In the genomic region with DNA sequence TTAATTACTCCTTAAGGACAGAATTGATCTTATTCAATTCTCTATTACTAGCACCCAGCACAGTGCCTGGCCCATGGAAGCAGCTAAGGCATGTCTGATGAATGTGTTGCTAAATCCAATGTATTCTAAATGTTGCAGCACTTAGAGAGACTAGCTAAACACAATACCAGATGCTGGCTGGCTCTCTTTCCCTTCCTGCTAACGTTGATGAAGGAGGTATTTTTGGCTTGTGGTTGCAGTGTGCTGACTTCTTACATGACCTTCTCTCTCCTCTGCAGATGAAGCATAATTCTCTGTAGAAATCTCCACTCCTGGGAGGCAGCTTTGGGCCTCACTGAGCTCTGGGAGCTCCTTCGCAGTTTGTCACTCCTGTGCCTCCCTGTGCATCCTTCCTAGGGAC, we compare ENCODE assay signal across 10 cellular contexts.
DNase-seq lines count a peak whose midpoint lies in the region; ATAC-seq and TF ChIP-seq lines count a peak whose summit lies in the region.
"Had no signal": no experiment of that assay in that cellular context is flagged by ENCODE, and none has a peak within 500 bp of the region (broad histone marks: within the 10 kb centered on the region; RNA-seq: fewer than 3 reads in every experiment).

No MANE protein-coding gene starts in this region.

- H2AFZ ChIP-seq in GM23338: no peak overlapping the region

- H3F3A ChIP-seq in GM23338 (replicated peaks; ENCODE audit: low read depth): no peaks in the 10 kb centered on the region

- TF ChIP-seq EP300 in ovary (IDR thresholded peaks at IDR 0.05): no peak

- H3K9me2 ChIP-seq in GM23338 (ENCODE audit: insufficient read depth): no peaks in the 10 kb centered on the region

- no peak overlapping the region for H3K27ac Mint-ChIP-seq in GM23338

- no peaks in the 10 kb centered on the region for H3K4me1 ChIP-seq in ovary (ENCODE audit: insufficient read depth)
- H3K4me1 ChIP-seq in GM23338 (ENCODE audit: insufficient read depth): no peaks in the 10 kb centered on the region

- DNase-seq in RPMI8226 (peak; percentile 75), ovary (peak in 4 of 5 donors; percentile 24 to 34 (median 29)), GM23338 (ENCODE audit: low spot score) (no peak)
- DNase-seq in stimulated activated naive CD4-positive, alpha-beta T cell (lab: John Stamatoyannopoulos, UW): no peak
- DNase-seq: amniotic stem cell, NCI-H2227 treated with DMSO at 0.1 percent for 48 hours had no signal

- H3K27me3 ChIP-seq in ovary (no peaks in the 10 kb centered on the region), GM23338 (ENCODE audit: insufficient read depth) (no peaks in the 10 kb centered on the region)

- H3K9me3 ChIP-seq in ovary: no peaks in the 10 kb centered on the region

- H3K27me3 Mint-ChIP-seq in GM23338 (ENCODE audit: insufficient read depth, low read depth, poor library complexity): peaks cover 4% of the 10 kb centered on the region

- H3K36me3 Mint-ChIP-seq in GM23338 (ENCODE audit: low read depth): no peaks in the 10 kb centered on the region

- 8 to 22% (median 9%) methylated on average over 2 of the region's 2 CpGs for WGBS in ovary, 3 donors

- no peak overlapping the region for H3K4me3 Mint-ChIP-seq in GM23338

- no peaks in the 10 kb centered on the region for H3K9me3 Mint-ChIP-seq in GM23338

- no peak overlapping the region for H3K27ac ChIP-seq in ovary
- H3K27ac ChIP-seq in GM23338 (ENCODE audit: low read depth): no peak overlapping the region

- no peaks in the 10 kb centered on the region for H3K4me1 Mint-ChIP-seq in GM23338

- TF ChIP-seq CTCF in ovary (IDR thresholded peaks at IDR 0.05) (no peak), GM23338 (conservative IDR thresholded peaks at IDR 0.05; ENCODE audit: low read depth in 2 of 2) (no peak)

- H3K79me2 ChIP-seq in GM23338 (replicated peaks; ENCODE audit: insufficient read depth): no peaks in the 10 kb centered on the region

- ATAC-seq in GM18858 (IDR thresholded peaks at IDR 0.05; ENCODE audit: unreplicated experiment) (peak; percentile 47), HG02885 (IDR thresholded peaks at IDR 0.05; ENCODE audit: poor library complexity, unreplicated experiment) (peak; percentile 73), GM23338 (no peak), GM19397 (IDR thresholded peaks at IDR 0.05; ENCODE audit: unreplicated experiment) (no peak), GM18517 (IDR thresholded peaks at IDR 0.05; ENCODE audit: unreplicated experiment) (no peak)

- intact Hi-C loops in ovary (cut with DNase I): no loop called here

- no peak for TF ChIP-seq POLR2A in ovary (IDR thresholded peaks at IDR 0.05)

- H3K4me3 ChIP-seq in ovary (no peak overlapping the region), GM23338 (no peak overlapping the region)

- H3K36me3 ChIP-seq in ovary (no peaks in the 10 kb centered on the region), GM23338 (ENCODE audit: insufficient read depth) (no peaks in the 10 kb centered on the region)

- H3K4me2 ChIP-seq in GM23338: no peak overlapping the region

- H4K20me1 ChIP-seq in GM23338 (replicated peaks; ENCODE audit: insufficient read depth): no peaks in the 10 kb centered on the region

TF ChIP-seq in GM23338, 12 proteins besides CTCF, POLR2A, EP300 and RAD21:
- TF ChIP-seq JUNB (IDR thresholded peaks at IDR 0.05; ENCODE audit: unreplicated experiment) (no peak), POLR2AphosphoS5 (IDR thresholded peaks at IDR 0.05; ENCODE audit: low read depth) (no peak), EZH2 (IDR thresholded peaks at IDR 0.05; ENCODE audit: low read depth, unreplicated experiment) (no peak), EZH2phosphoT487 (IDR thresholded peaks at IDR 0.05; ENCODE audit: unreplicated experiment) (no peak), ZNF462 (CRISPR knock-in tag; IDR thresholded peaks at IDR 0.05) (no peak), ZNF114 (CRISPR knock-in tag; IDR thresholded peaks at IDR 0.05) (no peak), STAT1 (IDR thresholded peaks at IDR 0.05; ENCODE audit: unreplicated experiment) (no peak), NANOG (IDR thresholded peaks at IDR 0.05; ENCODE audit: borderline replicate concordance) (no peak)
- TF ChIP-seq, protein P1, sequence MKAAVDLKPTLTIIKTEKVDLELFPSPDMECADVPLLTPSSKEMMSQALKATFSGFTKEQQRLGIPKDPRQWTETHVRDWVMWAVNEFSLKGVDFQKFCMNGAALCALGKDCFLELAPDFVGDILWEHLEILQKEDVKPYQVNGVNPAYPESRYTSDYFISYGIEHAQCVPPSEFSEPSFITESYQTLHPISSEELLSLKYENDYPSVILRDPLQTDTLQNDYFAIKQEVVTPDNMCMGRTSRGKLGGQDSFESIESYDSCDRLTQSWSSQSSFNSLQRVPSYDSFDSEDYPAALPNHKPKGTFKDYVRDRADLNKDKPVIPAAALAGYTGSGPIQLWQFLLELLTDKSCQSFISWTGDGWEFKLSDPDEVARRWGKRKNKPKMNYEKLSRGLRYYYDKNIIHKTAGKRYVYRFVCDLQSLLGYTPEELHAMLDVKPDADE (IDR thresholded peaks at IDR 0.05): no peak
TF ChIP-seq in GM23338: peak in this region for 0.

Comparison
In these comparisons a context has a peak if more than half of its experiments do, and no peak if none do; other contexts are left out.
1. ATAC-seq: peak in GM18858 (single experiment) and HG02885 (single experiment); none in GM23338 (single experiment), GM19397 (single experiment) and GM18517 (single experiment).
2. DNase-seq: peak in RPMI8226 (single experiment) and ovary (4 of 5); none in GM23338 (single experiment) and stimulated activated naive CD4-positive, alpha-beta T cell (0 of 6).